ENCODE assay signal across 1 cellular context in the genomic region with DNA sequence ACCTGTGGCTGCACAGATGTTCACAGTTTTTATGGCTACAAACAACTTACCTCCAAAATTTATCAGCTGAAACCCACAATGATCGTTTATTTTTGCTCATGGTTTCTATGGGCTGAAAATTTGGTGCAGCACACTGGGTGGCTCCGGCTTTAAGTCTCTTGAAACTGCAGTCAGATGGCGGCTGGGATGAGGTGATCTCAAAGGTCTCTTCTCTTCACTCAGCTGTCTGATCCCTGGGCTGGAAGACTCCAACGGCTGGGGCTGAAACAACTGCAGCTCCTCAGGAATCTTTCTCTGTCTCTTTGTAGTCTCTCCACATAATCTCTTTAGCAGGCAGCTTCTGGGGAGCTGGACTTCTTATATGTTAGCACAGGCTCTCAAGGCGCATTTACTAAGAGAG.
TF ChIP-seq lines count a peak whose summit lies in the region.

No MANE protein-coding gene starts in this region.

TF ChIP-seq in H1, 55 proteins besides CTCF, POLR2A, EP300 and RAD21 (continued from another document):
- TF ChIP-seq POU5F1 (IDR thresholded peaks at IDR 0.05; ENCODE audit: low read depth, low read length) (no peak), TAF7 (optimal IDR thresholded peaks at IDR 0.05; ENCODE audit: borderline replicate concordance, low read depth, low read length) (no peak), TAF1 (IDR thresholded peaks at IDR 0.05; ENCODE audit: low read depth, low read length) (no peak), YY1 (IDR thresholded peaks at IDR 0.05; ENCODE audit: low read depth, low read length) (no peak), NRF1 (IDR thresholded peaks at IDR 0.05; ENCODE audit: low read depth, low read length) (no peak)
- TF ChIP-seq, protein P1, sequence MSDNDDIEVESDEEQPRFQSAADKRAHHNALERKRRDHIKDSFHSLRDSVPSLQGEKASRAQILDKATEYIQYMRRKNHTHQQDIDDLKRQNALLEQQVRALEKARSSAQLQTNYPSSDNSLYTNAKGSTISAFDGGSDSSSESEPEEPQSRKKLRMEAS (IDR thresholded peaks at IDR 0.05): no peak
